Comparison of ENCODE assay signal across 24 cellular contexts in genomic region chr2:71534201-71534600, GRCh38.
"Had no signal": no experiment of that assay in that cellular context is flagged by ENCODE, and none has a peak within 500 bp of the region (broad histone marks: within the 10 kb centered on the region; RNA-seq: fewer than 3 reads in every experiment).

No MANE protein-coding gene starts in this region.

- H3K9me3 Mint-ChIP-seq: dendritic cell treated with granulocyte-macrophage colony-stimulating factor and Interleukin-4, amounts not matched to agents 40 ng/mL and 50 ng/mL, for 4 days; memory B cell; naive thymus-derived CD4-positive, alpha-beta T cell; nephron; neural progenitor cell had no signal

- H3K36me3 Mint-ChIP-seq: memory B cell; naive thymus-derived CD4-positive, alpha-beta T cell; neural progenitor cell had no signal

- H3K4me1 Mint-ChIP-seq: memory B cell, nephron, neural progenitor cell had no signal

- H3K27ac Mint-ChIP-seq: dendritic cell treated with granulocyte-macrophage colony-stimulating factor and Interleukin-4, amounts not matched to agents 40 ng/mL and 50 ng/mL, for 4 days; memory B cell; nephron; neural progenitor cell had no signal

- DNase-seq: central memory CD4-positive, alpha-beta T cell; colonic mucosa; effector memory CD4-positive, alpha-beta T cell; erythroblast; esophagus squamous epithelium; foreskin melanocyte; kidney; midbrain; naive thymus-derived CD4-positive, alpha-beta T cell; psoas muscle; right cardiac atrium; small intestine; stimulated activated CD4-positive, alpha-beta T cell treated with anti-CD3 and anti-CD28 coated beads, Interleukin-12 subunit alpha, Interleukin-12 subunit beta, amount 100 ng/mL, for 4 hours; stimulated activated CD4-positive, alpha-beta T cell treated with anti-CD3 and anti-CD28 coated beads, Interleukin-1b, Interleukin-23, amount 100 ng/mL, for 48 hours; stimulated activated CD4-positive, alpha-beta T cell treated with anti-CD3 and anti-CD28 coated beads, Interleukin-4, amount 100 ng/mL, for 1 hour; stimulated activated CD8-positive, alpha-beta memory T cell treated with anti-CD3 and anti-CD28 coated beads, Interleukin-4, amount 100 ng/mL, for 48 hours; stimulated activated naive CD4-positive, alpha-beta T cell treated with Interleukin-2 at 50 U/mL for 16 hours; substantia nigra; upper lobe of left lung had no signal

- ATAC-seq: left lobe of liver; naive thymus-derived CD4-positive, alpha-beta T cell; psoas muscle; right cardiac atrium had no signal

- H3K4me3 Mint-ChIP-seq: dendritic cell treated with granulocyte-macrophage colony-stimulating factor and Interleukin-4, amounts not matched to agents 40 ng/mL and 50 ng/mL, for 4 days; memory B cell; naive thymus-derived CD4-positive, alpha-beta T cell; nephron; neural progenitor cell had no signal

- H3K27me3 Mint-ChIP-seq: dendritic cell treated with granulocyte-macrophage colony-stimulating factor and Interleukin-4, amounts not matched to agents 40 ng/mL and 50 ng/mL, for 4 days had no signal
